In genomic region chr9:87310827-87311564, GRCh38 we compare ENCODE assay signal across 16 cellular contexts.
"Had no signal": no experiment of that assay in that cellular context is flagged by ENCODE, and none has a peak within 500 bp of the region (broad histone marks: within the 10 kb centered on the region; RNA-seq: fewer than 3 reads in every experiment).

No MANE protein-coding gene starts in this region.

- ATAC-seq: foreskin keratinocyte, lower lobe of right lung had no signal

- H3K36me3 ChIP-seq: esophagus squamous epithelium, left ventricle myocardium inferior, lower lobe of right lung, neutrophil, sigmoid colon had no signal

- H3K4me3 ChIP-seq: esophagus squamous epithelium, left ventricle myocardium inferior, lower lobe of right lung, sigmoid colon had no signal

- H3K27me3 ChIP-seq: esophagus squamous epithelium, foreskin keratinocyte, neutrophil, sigmoid colon had no signal

- H3K27ac ChIP-seq: esophagus squamous epithelium, foreskin keratinocyte, left ventricle myocardium inferior, lower lobe of right lung, neutrophil, sigmoid colon had no signal

- H3K4me1 ChIP-seq: esophagus squamous epithelium, foreskin keratinocyte, left ventricle myocardium inferior, lower lobe of right lung, sigmoid colon had no signal

- H3K36me3 Mint-ChIP-seq: immature natural killer cell, naive B cell had no signal

- H3K27ac Mint-ChIP-seq: immature natural killer cell, naive B cell, nephron progenitor cell had no signal

- H3K4me3 Mint-ChIP-seq: immature natural killer cell, naive B cell, nephron progenitor cell had no signal

- H3K4me1 Mint-ChIP-seq: naive B cell had no signal

- H3K9me3 ChIP-seq: lower lobe of right lung, neutrophil had no signal

- DNase-seq: esophagus squamous epithelium; foreskin keratinocyte; immature natural killer cell; left ventricle myocardium inferior; lower lobe of right lung; mesenchymal stem cell; midbrain; naive B cell; nephron progenitor cell; posterior cingulate gyrus; sigmoid colon; small intestine; stimulated activated CD4-positive, alpha-beta T cell treated with anti-CD3 and anti-CD28 coated beads, Interleukin-12 subunit alpha, Interleukin-12 subunit beta, amount 100 ng/mL, for 4 hours; stimulated activated naive CD4-positive, alpha-beta T cell treated with Interleukin-2 at 50 U/mL for 16 hours; trophoblast cell had no signal
